ENCODE assay signal across 28 cellular contexts in the genomic region with DNA sequence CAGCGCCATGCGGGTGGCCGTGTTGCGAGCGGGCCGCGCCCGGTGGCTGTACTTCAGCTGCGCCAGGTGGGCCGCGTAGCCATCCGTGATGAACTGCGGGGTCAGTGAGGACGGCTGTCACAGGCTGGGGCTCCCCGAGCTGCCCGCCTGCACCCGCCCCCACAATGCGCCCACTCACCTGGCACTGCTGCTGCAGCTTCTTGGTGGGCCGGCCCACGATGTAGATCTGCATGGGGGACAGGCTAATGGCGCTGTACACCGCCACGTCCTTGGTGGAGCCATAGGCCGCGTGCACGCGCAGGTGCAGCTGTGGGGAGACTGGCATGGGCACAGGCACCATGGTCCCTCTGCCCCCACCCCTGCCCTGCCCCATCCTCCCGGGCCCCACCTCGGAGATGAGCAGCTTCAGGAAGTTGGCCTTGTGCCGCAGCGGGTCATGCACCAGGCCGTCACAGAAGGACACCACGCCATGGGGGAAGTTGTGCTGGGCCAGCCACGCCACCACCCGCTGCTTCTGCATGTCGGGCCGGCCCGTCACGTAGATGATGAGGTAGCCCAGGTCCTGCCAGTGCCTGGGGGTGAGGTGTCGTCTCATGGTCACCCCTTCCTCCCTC.
"Had no signal": no experiment of that assay in that cellular context is flagged by ENCODE, and none has a peak within 500 bp of the region (broad histone marks: within the 10 kb centered on the region; RNA-seq: fewer than 3 reads in every experiment).

No MANE protein-coding gene starts in this region.

- H3K4me3 Mint-ChIP-seq: effector memory CD8-positive, alpha-beta T cell; immature natural killer cell; memory B cell; natural killer cell; stimulated activated memory B cell treated with anti-CD40 and anti-IgM and Interleukin-4, amounts not matched to agents 10 μg/mL and 1 μg/mL and 100 μg/mL, for 72 hours; stimulated activated naive CD8-positive, alpha-beta T cell treated with anti-CD3 and anti-CD28 coated beads, Interleukin-15, Interleukin-2, amounts not matched to agents 100 ng/mL and 50 ng/mL, for 24 hours had no signal

- FAIRE-seq: endometrium, urothelium cell line had no signal

- H3K9me3 Mint-ChIP-seq: effector memory CD8-positive, alpha-beta T cell; immature natural killer cell; memory B cell; natural killer cell; stimulated activated memory B cell treated with anti-CD40 and anti-IgM and Interleukin-4, amounts not matched to agents 10 μg/mL and 1 μg/mL and 100 μg/mL, for 72 hours; stimulated activated naive CD8-positive, alpha-beta T cell treated with anti-CD3 and anti-CD28 coated beads, Interleukin-15, Interleukin-2, amounts not matched to agents 100 ng/mL and 50 ng/mL, for 24 hours had no signal

- H3K9me3 ChIP-seq: esophagus squamous epithelium, heart right ventricle, neutrophil, thoracic aorta, tibial nerve, upper lobe of left lung had no signal

- H3K27me3 Mint-ChIP-seq: effector memory CD8-positive, alpha-beta T cell; memory B cell; progenitor cell of endocrine pancreas; stimulated activated memory B cell treated with anti-CD40 and anti-IgM and Interleukin-4, amounts not matched to agents 10 μg/mL and 1 μg/mL and 100 μg/mL, for 72 hours; stimulated activated naive CD8-positive, alpha-beta T cell treated with anti-CD3 and anti-CD28 coated beads, Interleukin-15, Interleukin-2, amounts not matched to agents 100 ng/mL and 50 ng/mL, for 24 hours had no signal

- H3K27ac Mint-ChIP-seq: effector memory CD8-positive, alpha-beta T cell; immature natural killer cell; memory B cell; natural killer cell; progenitor cell of endocrine pancreas; stimulated activated naive CD8-positive, alpha-beta T cell treated with anti-CD3 and anti-CD28 coated beads, Interleukin-15, Interleukin-2, amounts not matched to agents 100 ng/mL and 50 ng/mL, for 24 hours had no signal

- ATAC-seq: effector memory CD8-positive, alpha-beta T cell; left lobe of liver; natural killer cell; sciatic nerve; stimulated activated memory B cell treated with anti-CD40 and anti-IgM and Interleukin-4, amounts not matched to agents 10 μg/mL and 1 μg/mL and 100 μg/mL, for 72 hours had no signal

- H3K4me3 ChIP-seq: coronary artery, esophagus squamous epithelium, heart right ventricle, lung, smooth muscle cell, thoracic aorta, tibial nerve, upper lobe of left lung had no signal

- DNase-seq: effector memory CD8-positive, alpha-beta T cell; erythroblast; esophagus squamous epithelium; foreskin melanocyte; glutamatergic neuron; heart right ventricle; hippocampal formation; immature natural killer cell; islet precursor cell; natural killer cell; stimulated activated CD4-positive, alpha-beta T cell treated with anti-CD3 and anti-CD28 coated beads, Interleukin-2, amount 100 ng/mL, for 24 hours; stimulated activated CD4-positive, alpha-beta T cell treated with anti-CD3 and anti-CD28 coated beads, Interleukin-4, amount 100 ng/mL, for 24 hours had no signal

- H3K9ac ChIP-seq: parathyroid adenoma had no signal

- H3K27me3 ChIP-seq: esophagus squamous epithelium, heart right ventricle, neutrophil, tibial nerve, upper lobe of left lung had no signal

- H3K36me3 Mint-ChIP-seq: natural killer cell had no signal

- H3K27ac ChIP-seq: coronary artery, neutrophil had no signal
